Comparison of ENCODE assay signal across 24 cellular contexts in the genomic region with DNA sequence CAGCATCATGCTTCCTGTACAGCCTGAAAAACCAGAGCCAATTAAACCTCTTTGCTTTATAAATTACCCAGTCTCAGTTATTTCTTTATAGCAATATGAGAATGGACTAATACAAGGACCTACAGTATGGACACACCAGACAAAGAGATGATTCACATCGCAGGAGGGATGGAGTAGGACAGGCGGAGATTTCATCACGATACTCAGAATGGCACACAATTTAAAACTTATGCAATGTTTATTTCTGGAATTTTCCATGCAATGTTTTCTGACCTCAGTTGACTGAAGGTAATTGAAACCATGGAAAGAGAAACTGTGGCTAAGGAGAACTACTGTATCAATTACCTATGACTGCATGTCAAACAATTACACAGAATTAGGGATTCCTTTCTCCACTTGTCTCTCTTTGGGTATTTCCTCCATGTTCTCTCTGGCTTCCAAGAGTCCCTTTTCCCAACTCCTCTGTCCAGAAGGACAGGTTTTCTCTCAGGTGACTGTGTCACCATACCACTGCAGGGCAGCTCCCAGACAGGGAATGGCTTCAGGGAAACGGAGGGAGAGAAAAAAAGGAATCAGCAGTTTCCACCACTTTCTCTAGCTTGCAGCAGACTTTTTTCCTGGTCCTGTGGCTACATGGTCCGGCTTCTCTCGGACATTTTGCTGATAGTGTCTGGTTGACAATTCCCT.
"Had no signal": no experiment of that assay in that cellular context is flagged by ENCODE, and none has a peak within 500 bp of the region (broad histone marks: within the 10 kb centered on the region; RNA-seq: fewer than 3 reads in every experiment).

No MANE protein-coding gene starts in this region.

- H3K4me3 ChIP-seq: lower lobe of right lung, ovary, prostate gland, right atrium auricular region, tibial nerve had no signal

- H3K9me3 ChIP-seq: lower lobe of right lung, ovary, prostate gland, right atrium auricular region, tibial nerve had no signal

- H3K27ac ChIP-seq: epithelial cell of prostate, foreskin keratinocyte, lower lobe of right lung, ovary, prostate gland, right atrium auricular region, tibial nerve had no signal

- H3K27me3 ChIP-seq: foreskin keratinocyte, ovary, right atrium auricular region, tibial nerve had no signal

- DNase-seq: activated CD4-positive, alpha-beta memory T cell treated with anti-CD3 and anti-CD28 coated beads for 36 hours; activated CD4-positive, alpha-beta T cell treated with anti-CD3 and anti-CD28 coated beads for 48 hours; activated naive CD4-positive, alpha-beta T cell treated with Interleukin-2 at 50 U/mL for 16 hours; activated naive CD8-positive, alpha-beta T cell treated with anti-CD3 and anti-CD28 coated beads for 36 hours; activated T-cell treated with anti-CD3 and anti-CD28 coated beads, Interleukin-2, amount 50 U/mL, for 48 hours; amniotic stem cell; cerebellar nuclear complex; cortex of kidney; endodermal cell; foreskin keratinocyte; immature natural killer cell; lower lobe of right lung; naive B cell; ovary; stimulated activated CD4-positive, alpha-beta T cell treated with anti-CD3 and anti-CD28 coated beads, Interleukin-1b, Interleukin-23, amount 100 ng/mL, for 48 hours; stimulated activated naive CD8-positive, alpha-beta T cell treated with anti-CD3 and anti-CD28 coated beads, Interleukin-15, amount 100 ng/mL, for 72 hours; T-cell; T-helper 9 cell had no signal

- H3K36me3 ChIP-seq: lower lobe of right lung, ovary, prostate gland, right atrium auricular region, tibial nerve had no signal

- ATAC-seq: foreskin keratinocyte; left lobe of liver; lower lobe of right lung; stimulated activated effector memory CD8-positive, alpha-beta T cell treated with anti-CD3 and anti-CD28 coated beads, Interleukin-12 subunit alpha, Interleukin-12 subunit beta, amount 100 ng/mL, for 72 hours; stimulated activated naive CD8-positive, alpha-beta T cell treated with anti-CD3 and anti-CD28 coated beads, Interleukin-15, amount 100 ng/mL, for 72 hours; T-cell had no signal

- H3K4me1 ChIP-seq: foreskin keratinocyte, prostate gland had no signal
